Comparison of ENCODE assay signal across 2 cellular contexts in the genomic region with DNA sequence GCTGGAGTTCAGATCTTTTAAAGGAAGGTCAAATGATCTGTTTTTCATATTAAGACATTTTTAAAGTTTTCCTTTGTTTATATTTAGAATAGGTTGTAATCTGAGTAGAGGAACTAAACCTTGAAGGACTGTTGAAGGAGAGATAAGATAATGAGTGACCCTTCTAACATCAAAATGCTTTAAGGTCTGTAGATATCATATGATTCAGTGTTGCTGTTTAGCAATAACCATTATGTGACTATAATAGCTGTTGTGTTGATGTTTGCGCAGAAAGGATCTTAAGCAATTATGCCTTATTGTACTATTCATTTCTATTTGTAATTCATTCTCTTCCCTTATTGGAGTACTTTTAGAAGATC.
TF ChIP-seq lines count a peak whose summit lies in the region.

No MANE protein-coding gene starts in this region.

TF ChIP-seq in HCT116, 20 proteins besides CTCF, POLR2A, EP300 and RAD21:
- no peak for TF ChIP-seq CBX3 (IDR thresholded peaks at IDR 0.05; ENCODE audit: low read depth)
- TF ChIP-seq SRF (IDR thresholded peaks at IDR 0.05; ENCODE audit: low read depth), result no peak
- TF ChIP-seq FOSL1 (IDR thresholded peaks at IDR 0.05; ENCODE audit: low read depth), result peak; percentile 2; the same call in 1 of the 2 replicates
- TF ChIP-seq POLR2AphosphoS5 (IDR thresholded peaks at IDR 0.05; ENCODE audit: low read depth, low read length), result no peak

TF ChIP-seq in K562, 482 proteins besides CTCF, POLR2A, EP300 and RAD21 (continues in another document):
- no peak for TF ChIP-seq SREBF2 (CRISPR knock-in tag; IDR thresholded peaks at IDR 0.05)
- TF ChIP-seq ZNF778 (CRISPR knock-in tag; IDR thresholded peaks at IDR 0.05), result no peak
- no peak for TF ChIP-seq ZNF408 (CRISPR knock-in tag; IDR thresholded peaks at IDR 0.05; ENCODE audit: low read depth)
- TF ChIP-seq CREM (IDR thresholded peaks at IDR 0.05; ENCODE audit: low read depth), result 0 out of 2 replicates have a peak, but pooled peaks have one; percentile 10
- TF ChIP-seq SRSF7 (optimal IDR thresholded peaks at IDR 0.05; ENCODE audit: low read depth, low read length), result no peak
- TF ChIP-seq TCF3 (CRISPR knock-in tag; IDR thresholded peaks at IDR 0.05), result peak; percentile 59
- TF ChIP-seq MEF2A (IDR thresholded peaks at IDR 0.05; ENCODE audit: control insufficient read depth, low read depth, low read length), result no peak
- TF ChIP-seq NFYB (IDR thresholded peaks at IDR 0.05; ENCODE audit: extremely low read depth, insufficient read length), result no peak
- no peak for TF ChIP-seq STAG1 (CRISPR knock-in tag; IDR thresholded peaks at IDR 0.05; ENCODE audit: borderline replicate concordance)
- TF ChIP-seq TSHZ1 (CRISPR knock-in tag; IDR thresholded peaks at IDR 0.05), result no peak
- TF ChIP-seq EWSR1 (IDR thresholded peaks at IDR 0.05; ENCODE audit: borderline replicate concordance, low read depth, partially characterized antibody), result no peak
- 0 out of 2 replicates have a peak, but pooled peaks have one; percentile 43 for TF ChIP-seq NCOR1 (IDR thresholded peaks at IDR 0.05)
- 0 out of 4 replicates have a peak, but pooled peaks of 1 of the 2 experiments have one; percentile 11 for TF ChIP-seq KDM1A (IDR thresholded peaks at IDR 0.05)
- TF ChIP-seq, protein P1, sequence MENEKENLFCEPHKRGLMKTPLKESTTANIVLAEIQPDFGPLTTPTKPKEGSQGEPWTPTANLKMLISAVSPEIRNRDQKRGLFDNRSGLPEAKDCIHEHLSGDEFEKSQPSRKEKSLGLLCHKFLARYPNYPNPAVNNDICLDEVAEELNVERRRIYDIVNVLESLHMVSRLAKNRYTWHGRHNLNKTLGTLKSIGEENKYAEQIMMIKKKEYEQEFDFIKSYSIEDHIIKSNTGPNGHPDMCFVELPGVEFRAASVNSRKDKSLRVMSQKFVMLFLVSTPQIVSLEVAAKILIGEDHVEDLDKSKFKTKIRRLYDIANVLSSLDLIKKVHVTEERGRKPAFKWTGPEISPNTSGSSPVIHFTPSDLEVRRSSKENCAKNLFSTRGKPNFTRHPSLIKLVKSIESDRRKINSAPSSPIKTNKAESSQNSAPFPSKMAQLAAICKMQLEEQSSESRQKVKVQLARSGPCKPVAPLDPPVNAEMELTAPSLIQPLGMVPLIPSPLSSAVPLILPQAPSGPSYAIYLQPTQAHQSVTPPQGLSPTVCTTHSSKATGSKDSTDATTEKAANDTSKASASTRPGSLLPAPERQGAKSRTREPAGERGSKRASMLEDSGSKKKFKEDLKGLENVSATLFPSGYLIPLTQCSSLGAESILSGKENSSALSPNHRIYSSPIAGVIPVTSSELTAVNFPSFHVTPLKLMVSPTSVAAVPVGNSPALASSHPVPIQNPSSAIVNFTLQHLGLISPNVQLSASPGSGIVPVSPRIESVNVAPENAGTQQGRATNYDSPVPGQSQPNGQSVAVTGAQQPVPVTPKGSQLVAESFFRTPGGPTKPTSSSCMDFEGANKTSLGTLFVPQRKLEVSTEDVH (IDR thresholded peaks at IDR 0.05; ENCODE audit: low read depth, partially characterized antibody), result no peak
- TF ChIP-seq RCOR1 (IDR thresholded peaks at IDR 0.05; ENCODE audit: borderline replicate concordance in 1 of 2, low read depth in 2 of 2, low read length in 2 of 2), result peak in 1 of 2 experiments; percentile 56; a peak in 1 of 4 replicates
- TF ChIP-seq FOXK1 (CRISPR knock-in tag; IDR thresholded peaks at IDR 0.05; ENCODE audit: borderline replicate concordance), result no peak
- no peak for TF ChIP-seq EGR1 (conservative IDR thresholded peaks at IDR 0.05)
- TF ChIP-seq CEBPG (CRISPR knock-in tag; IDR thresholded peaks at IDR 0.05), result no peak
- peak in 1 of 2 experiments; percentile 52; a peak in 2 of 4 replicates for TF ChIP-seq CEBPG (tag; conservative IDR thresholded peaks at IDR 0.05 in 1 of 2, IDR thresholded peaks at IDR 0.05 in 1 of 2)
- peak; percentile 79 for TF ChIP-seq TEAD4 (IDR thresholded peaks at IDR 0.05; ENCODE audit: low read length)
- TF ChIP-seq TEAD4 (CRISPR knock-in tag; IDR thresholded peaks at IDR 0.05; ENCODE audit: borderline replicate concordance), result no peak
- TF ChIP-seq TAL1 (IDR thresholded peaks at IDR 0.05), result peak; percentile 70
- peak; percentile 52; the same call in 1 of the 2 replicates for TF ChIP-seq SMARCE1 (IDR thresholded peaks at IDR 0.05)
- TF ChIP-seq MGA (IDR thresholded peaks at IDR 0.05), result no peak
- TF ChIP-seq ARNT (IDR thresholded peaks at IDR 0.05), result no peak
- no peak for TF ChIP-seq MAFF (IDR thresholded peaks at IDR 0.05; ENCODE audit: low read length)
- TF ChIP-seq, protein P2, sequence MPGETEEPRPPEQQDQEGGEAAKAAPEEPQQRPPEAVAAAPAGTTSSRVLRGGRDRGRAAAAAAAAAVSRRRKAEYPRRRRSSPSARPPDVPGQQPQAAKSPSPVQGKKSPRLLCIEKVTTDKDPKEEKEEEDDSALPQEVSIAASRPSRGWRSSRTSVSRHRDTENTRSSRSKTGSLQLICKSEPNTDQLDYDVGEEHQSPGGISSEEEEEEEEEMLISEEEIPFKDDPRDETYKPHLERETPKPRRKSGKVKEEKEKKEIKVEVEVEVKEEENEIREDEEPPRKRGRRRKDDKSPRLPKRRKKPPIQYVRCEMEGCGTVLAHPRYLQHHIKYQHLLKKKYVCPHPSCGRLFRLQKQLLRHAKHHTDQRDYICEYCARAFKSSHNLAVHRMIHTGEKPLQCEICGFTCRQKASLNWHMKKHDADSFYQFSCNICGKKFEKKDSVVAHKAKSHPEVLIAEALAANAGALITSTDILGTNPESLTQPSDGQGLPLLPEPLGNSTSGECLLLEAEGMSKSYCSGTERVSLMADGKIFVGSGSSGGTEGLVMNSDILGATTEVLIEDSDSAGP (CRISPR knock-in tag; IDR thresholded peaks at IDR 0.05), result no peak
- TF ChIP-seq SMARCC2 (IDR thresholded peaks at IDR 0.05; ENCODE audit: low read depth), result 0 out of 2 replicates have a peak, but pooled peaks have one; percentile 47
- no peak for TF ChIP-seq FOXA1 (IDR thresholded peaks at IDR 0.05; ENCODE audit: borderline replicate concordance)
- TF ChIP-seq ZZZ3 (IDR thresholded peaks at IDR 0.05), result no peak
- peak; percentile 72 for TF ChIP-seq CBFA2T3 (IDR thresholded peaks at IDR 0.05)
- no peak for TF ChIP-seq HNRNPUL1 (IDR thresholded peaks at IDR 0.05; ENCODE audit: low read length)
- TF ChIP-seq ZNF79 (CRISPR knock-in tag; IDR thresholded peaks at IDR 0.05; ENCODE audit: low read depth), result no peak
- TF ChIP-seq CBFA2T2 (conservative IDR thresholded peaks at IDR 0.05), result peak; percentile 59
- peak; percentile 62 for TF ChIP-seq ESRRA (IDR thresholded peaks at IDR 0.05; ENCODE audit: borderline replicate concordance, low read depth)
- no peak for TF ChIP-seq HMG20B (CRISPR knock-in tag; IDR thresholded peaks at IDR 0.05)
- TF ChIP-seq E2F5 (CRISPR knock-in tag; IDR thresholded peaks at IDR 0.05), result no peak
- TF ChIP-seq TAF9B (IDR thresholded peaks at IDR 0.05; ENCODE audit: partially characterized antibody), result no peak
